ENCODE assay signal across 15 cellular contexts in the genomic region with DNA sequence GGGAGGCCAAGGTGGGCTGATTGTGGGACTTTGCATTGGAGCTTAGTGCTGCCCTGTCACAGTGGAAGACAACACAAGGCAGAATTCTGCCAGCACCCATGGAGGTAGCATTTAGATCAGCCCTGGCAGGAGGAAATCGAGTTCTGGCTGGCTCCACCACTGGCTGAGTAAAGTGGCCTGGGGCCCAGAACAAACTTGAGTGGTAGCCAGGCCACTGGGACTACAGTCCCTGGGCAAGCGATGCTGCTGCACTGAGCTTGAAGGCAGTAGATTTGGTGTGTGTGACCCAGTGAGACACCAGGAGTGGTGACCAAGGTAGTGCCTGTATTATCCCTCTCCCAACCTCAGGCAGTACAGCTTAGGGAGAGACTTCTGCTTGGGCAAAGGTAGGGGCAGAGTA. TPM values are rescaled to one million over a fixed set of nuclear protein-coding genes. Genes with fewer than 3 reads are reported as not detected.
DNase-seq lines count a peak whose midpoint lies in the region; ATAC-seq and TF ChIP-seq lines count a peak whose summit lies in the region.
"Had no signal": no experiment of that assay in that cellular context is flagged by ENCODE, and none has a peak within 500 bp of the region (broad histone marks: within the 10 kb centered on the region; RNA-seq: fewer than 3 reads in every experiment).

No MANE protein-coding gene starts in this region.

- no peaks in the 10 kb centered on the region for H3K9me3 Mint-ChIP-seq in MCF 10A (ENCODE audit: unreplicated experiment)

- ATAC-seq in Panc1 (0 out of 2 replicates have a peak, but pooled peaks have one; percentile 45), esophagus mucosa (peak; percentile 36), HG03354 (IDR thresholded peaks at IDR 0.05; ENCODE audit: poor library complexity, severe bottlenecking, unreplicated experiment) (no peak)

- WGBS in mammary epithelial cell (ENCODE audit: low coverage, missing lambda C conversion rate): 21% methylated on average over 2 of the region's 2 CpGs

- H4K20me1 ChIP-seq in mammary epithelial cell (ENCODE audit: insufficient read depth, low read length): no peaks in the 10 kb centered on the region

- no peak overlapping the region for H3K27ac Mint-ChIP-seq in MCF 10A (ENCODE audit: low read depth, unreplicated experiment)

- no peaks in the 10 kb centered on the region for H3K4me1 ChIP-seq in mammary epithelial cell (ENCODE audit: insufficient read depth, low read length)
- no peaks in the 10 kb centered on the region for H3K4me1 ChIP-seq in Panc1 (ENCODE audit: control insufficient read depth, insufficient read depth, low read length)

- intact Hi-C loops in mammary epithelial cell (cut with micrococcal nuclease) (no loop called here), MCF 10A (cut with micrococcal nuclease) (no loop called here), Panc1 (cut with micrococcal nuclease; ENCODE audit: unreplicated experiment) (no loop called here)

- H3K4me2 ChIP-seq in mammary epithelial cell (ENCODE audit: insufficient read depth, low read depth, low read length): no peak overlapping the region

- H3K27me3 ChIP-seq in mammary epithelial cell (ENCODE audit: insufficient read depth, low read length): no peaks in the 10 kb centered on the region
- no peaks in the 10 kb centered on the region for H3K27me3 ChIP-seq in Panc1 (ENCODE audit: control insufficient read depth, insufficient read depth, low read length)

- H3K9ac ChIP-seq in mammary epithelial cell (ENCODE audit: insufficient read depth, low read length): no peak overlapping the region

- in situ Hi-C loops in mammary epithelial cell (cut with MboI; ENCODE audit: low sequenced_read_pairs in 2 of 2): no loop called here
- in situ Hi-C loops in Panc1 (cut with HindIII; ENCODE audit: low pct_unique_long_range_greater_than_20kb, low sequenced_read_pairs): no loop called here

- CTCF ChIA-PET in mammary epithelial cell (lab: Charles Lee; ENCODE audit: low non-redundant PET) (interaction anchor here (0.7 kb wide), 1 partner anchor 166 kb away, joined by 4 read pairs; no protein-coding TSS in a partner anchor), MCF 10A (lab: Yijun Ruan, JAX) (interaction anchor here (0.5 to 0.8 kb wide), 3 partner anchors 161 to 419 kb away, joined by 3 to 5 read pairs (median 3); no protein-coding TSS in a partner anchor), Panc1 (lab: Charles Lee) (no interaction called here)

- no peaks in the 10 kb centered on the region for H3K27me3 Mint-ChIP-seq in MCF 10A (ENCODE audit: insufficient read depth, unreplicated experiment)

- TF ChIP-seq CTCF in mammary epithelial cell (conservative IDR thresholded peaks at IDR 0.05 in 1 of 2, IDR thresholded peaks at IDR 0.05 in 1 of 2; ENCODE audit: extremely low read depth in 1 of 2, insufficient read depth in 1 of 2, low read depth in 1 of 2, low read length in 2 of 2): no peak
- TF ChIP-seq CTCF in MCF 10A (IDR thresholded peaks at IDR 0.05; ENCODE audit: unreplicated experiment): no peak
- no peak for TF ChIP-seq CTCF in Panc1 (IDR thresholded peaks at IDR 0.05)

- H2AFZ ChIP-seq in mammary epithelial cell (ENCODE audit: low read depth, low read length): peak overlapping the region; percentile 45

- POLR2A ChIA-PET in MCF 10A (lab: Yijun Ruan, JAX): no interaction called here
- POLR2A ChIA-PET in Panc1 (lab: Charles Lee): no interaction called here

- BruUV-seq in mammary epithelial cell (replicated peaks; lab: Mats Ljungman, UMichigan) (no TSS peak), MCF 10A (replicated peaks; lab: Mats Ljungman, UMichigan) (no TSS peak), Panc1 (replicated peaks; lab: Mats Ljungman, UMichigan) (no TSS peak)

- H3K36me3 ChIP-seq in mammary epithelial cell (ENCODE audit: insufficient read depth, low read length) (no peaks in the 10 kb centered on the region), Panc1 (ENCODE audit: control insufficient read depth, insufficient read depth, low read length) (no peaks in the 10 kb centered on the region)

- peaks cover 4% of the 10 kb centered on the region for H3K36me3 Mint-ChIP-seq in MCF 10A (ENCODE audit: insufficient read depth, unreplicated experiment)

- H3K4me1 Mint-ChIP-seq in MCF 10A (ENCODE audit: insufficient read depth, unreplicated experiment): peaks cover 7% of the 10 kb centered on the region

- H3K4me3 ChIP-seq in mammary epithelial cell (replicated peaks in 1 of 3; ENCODE audit: insufficient read depth in 1 of 3, low read depth in 2 of 3, low read length in 3 of 3) (no peak overlapping the region), Panc1 (ENCODE audit: low read depth in 2 of 2, low read length in 2 of 2) (no peak overlapping the region)

- H3K9me3 ChIP-seq in mammary epithelial cell (replicated peaks; ENCODE audit: insufficient read depth, low read length): no peaks in the 10 kb centered on the region
- H3K9me3 ChIP-seq in Panc1 (ENCODE audit: control insufficient read depth, insufficient read depth, low read depth, low read length): no peaks in the 10 kb centered on the region

- no peak overlapping the region for H3K4me3 Mint-ChIP-seq in MCF 10A (ENCODE audit: unreplicated experiment)

- dilution Hi-C loops in mammary epithelial cell (cut with HindIII; ENCODE audit: low sequenced_read_pairs): no loop called here

- DNase-seq in mammary epithelial cell (no peak), MCF 10A (ENCODE audit: unreplicated experiment) (no peak), Panc1 (ENCODE audit: low read depth, low spot score) (no peak), putamen (ENCODE audit: low spot score) (peak; percentile 11), SW 1271 (lab: John Stamatoyannopoulos, UW) (no peak), inferior parietal cortex (ENCODE audit: extremely low spot score) (no peak)
- DNase-seq: AML-193, DMS 273 treated with DMSO at 0.1 percent for 48 hours, HCEC 1CT, NCI-H1417 treated with DMSO at 0.1 percent for 48 hours, NCI-H2029, NCI-H345 had no signal

- H3K27ac ChIP-seq in mammary epithelial cell (ENCODE audit: insufficient read depth, low read depth, low read length): no peak overlapping the region
- no peak overlapping the region for H3K27ac ChIP-seq in Panc1 (ENCODE audit: low read length)
- H3K27ac ChIP-seq: 22Rv1 had no signal

- H3K79me2 ChIP-seq in mammary epithelial cell (ENCODE audit: insufficient read depth, low read length): no peaks in the 10 kb centered on the region

RNA-seq across cellular contexts. Expression of gene UHMK1, which starts 22.5 kb away (rescaled TPM):
- 10 to 100 TPM; 59.5 to 97.5 TPM for total RNA-seq in mammary epithelial cell
- polyA plus RNA-seq in mammary epithelial cell: 16.2 TPM
- polyA minus RNA-seq in mammary epithelial cell: 57.6 TPM
- total RNA-seq in MCF 10A (2022): 76.9 and 102 TPM in 2 replicates
- total RNA-seq in Panc1 (2021; ENCODE audit: unreplicated experiment): 76.0 TPM
- polyA plus RNA-seq in Panc1 (2012; ENCODE audit: insufficient read length): 19.0 TPM
- total RNA-seq in esophagus mucosa: 27.3 TPM
